ENCODE assay signal across 33 cellular contexts in the genomic region with DNA sequence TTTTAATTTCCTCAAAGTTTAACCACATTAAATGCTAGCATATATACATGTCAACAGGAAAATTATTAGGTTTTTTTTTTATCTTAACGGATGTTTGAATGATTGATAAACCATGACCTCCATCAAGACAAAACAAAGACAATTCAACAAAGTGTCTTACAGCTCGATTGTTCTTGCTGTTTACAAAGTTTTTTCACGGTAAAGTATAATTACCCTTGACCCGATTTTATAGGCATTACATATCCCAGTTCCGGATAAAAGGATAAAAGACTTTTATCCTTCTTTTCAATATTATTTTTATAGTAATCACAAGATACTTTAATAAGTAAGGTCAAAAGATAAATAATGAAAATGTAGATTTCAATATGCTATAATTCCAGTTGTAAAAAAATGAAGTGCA.
"Had no signal": no experiment of that assay in that cellular context is flagged by ENCODE, and none has a peak within 500 bp of the region (broad histone marks: within the 10 kb centered on the region; RNA-seq: fewer than 3 reads in every experiment).

No MANE protein-coding gene starts in this region.

- H3K27me3 ChIP-seq: brain microvascular endothelial cell, Peyer's patch had no signal

- H3K9me3 Mint-ChIP-seq: activated CD4-positive, alpha-beta memory T cell treated with anti-CD3 and anti-CD28 coated beads, Interleukin-2, amount 10 ng/mL, durations not matched to agents 7 days and 5 days; activated naive CD8-positive, alpha-beta T cell treated with anti-CD3 and anti-CD28 coated beads for 36 hours; activated T-helper 17 cell treated with anti-CD3 and anti-CD28 coated beads, Interleukin-2, amount 50 U/mL, for 72 hours had no signal

- H3K4me1 ChIP-seq: Peyer's patch had no signal

- H3K4me1 Mint-ChIP-seq: activated naive CD8-positive, alpha-beta T cell treated with anti-CD3 and anti-CD28 coated beads for 36 hours; activated T-helper 17 cell treated with anti-CD3 and anti-CD28 coated beads, Interleukin-2, amount 50 U/mL, for 72 hours had no signal

- H3K4me3 Mint-ChIP-seq: activated CD4-positive, alpha-beta memory T cell treated with anti-CD3 and anti-CD28 coated beads, Interleukin-2, amount 10 ng/mL, durations not matched to agents 7 days and 5 days; activated CD8-positive, alpha-beta memory T cell treated with anti-CD3 and anti-CD28 coated beads, Interleukin-2, amount 10 ng/mL, durations not matched to agents 7 days and 5 days; activated naive CD8-positive, alpha-beta T cell treated with anti-CD3 and anti-CD28 coated beads for 36 hours; activated T-helper 17 cell treated with anti-CD3 and anti-CD28 coated beads, Interleukin-2, amount 50 U/mL, for 72 hours had no signal

- DNase-seq: activated CD4-positive, alpha-beta memory T cell treated with anti-CD3 and anti-CD28 coated beads, Interleukin-2, amount 10 ng/mL, durations not matched to agents 7 days and 5 days; activated CD4-positive, alpha-beta T cell treated with anti-CD3 and anti-CD28 coated beads for 1 hour; activated CD4-positive, alpha-beta T cell treated with anti-CD3 and anti-CD28 coated beads for 48 hours; activated CD4-positive, CD25-positive, alpha-beta regulatory T cell; activated CD8-positive, alpha-beta memory T cell treated with anti-CD3 and anti-CD28 coated beads for 24 hours; activated CD8-positive, alpha-beta memory T cell treated with anti-CD3 and anti-CD28 coated beads, Interleukin-2, amount 10 ng/mL, durations not matched to agents 7 days and 5 days; activated CD8-positive, alpha-beta memory T cell treated with anti-CD3 and anti-CD28 coated beads, Interleukin-2, amount 50 U/mL, for 48 hours; activated effector memory CD4-positive, alpha-beta T cell treated with anti-CD3 and anti-CD28 coated beads, Interleukin-2, amount 50 U/mL, for 16 hours; activated naive CD4-positive, alpha-beta T cell; activated naive CD4-positive, alpha-beta T cell treated with anti-CD3 and anti-CD28 coated beads, Interleukin-2, amount 50 U/mL, for 16 hours; activated naive CD8-positive, alpha-beta T cell treated with anti-CD3 and anti-CD28 coated beads for 36 hours; activated T-cell treated with anti-CD3 and anti-CD28 coated beads, Interleukin-2, amount 50 U/mL, for 48 hours; amniotic stem cell; aorta; brain microvascular endothelial cell; central memory CD4-positive, alpha-beta T cell; NCI-H1105; NCI-H1417 treated with DMSO at 0.1 percent for 48 hours; NCI-H1694 treated with DMSO at 0.1 percent for 48 hours; NCI-H2029; NCI-H345; NCI-H524 treated with DMSO at 0.1 percent for 48 hours; NK-92 treated with Interleukin-12 subunit alpha and Interleukin-12 subunit beta, amount 100 ng/mL, for 24 hours; PC-3; Peyer's patch; RPMI8226; SIG-M5; SW 1271; T-helper 1 cell; T-helper 2 cell; T-helper 9 cell; WERI-Rb-1 had no signal

- H3K27ac ChIP-seq: brain microvascular endothelial cell, Peyer's patch, WERI-Rb-1 had no signal

- H3K27ac Mint-ChIP-seq: activated CD4-positive, alpha-beta memory T cell treated with anti-CD3 and anti-CD28 coated beads, Interleukin-2, amount 10 ng/mL, durations not matched to agents 7 days and 5 days; activated CD8-positive, alpha-beta memory T cell treated with anti-CD3 and anti-CD28 coated beads, Interleukin-2, amount 10 ng/mL, durations not matched to agents 7 days and 5 days; activated naive CD8-positive, alpha-beta T cell treated with anti-CD3 and anti-CD28 coated beads for 36 hours; activated T-helper 17 cell treated with anti-CD3 and anti-CD28 coated beads, Interleukin-2, amount 50 U/mL, for 72 hours had no signal

- H3K9me3 ChIP-seq: Peyer's patch had no signal

- H3K36me3 ChIP-seq: brain microvascular endothelial cell, Peyer's patch, WERI-Rb-1 had no signal

- H3K4me3 ChIP-seq: Peyer's patch had no signal

- H3K36me3 Mint-ChIP-seq: activated naive CD8-positive, alpha-beta T cell treated with anti-CD3 and anti-CD28 coated beads for 36 hours had no signal

- ATAC-seq: activated CD8-positive, alpha-beta memory T cell treated with anti-CD3 and anti-CD28 coated beads, Interleukin-2, amount 10 ng/mL, durations not matched to agents 7 days and 5 days; activated T-helper 17 cell treated with anti-CD3 and anti-CD28 coated beads, Interleukin-2, amount 50 U/mL, for 72 hours; PC-3 had no signal
